ENCODE assay signal across 8 cellular contexts in the genomic region with DNA sequence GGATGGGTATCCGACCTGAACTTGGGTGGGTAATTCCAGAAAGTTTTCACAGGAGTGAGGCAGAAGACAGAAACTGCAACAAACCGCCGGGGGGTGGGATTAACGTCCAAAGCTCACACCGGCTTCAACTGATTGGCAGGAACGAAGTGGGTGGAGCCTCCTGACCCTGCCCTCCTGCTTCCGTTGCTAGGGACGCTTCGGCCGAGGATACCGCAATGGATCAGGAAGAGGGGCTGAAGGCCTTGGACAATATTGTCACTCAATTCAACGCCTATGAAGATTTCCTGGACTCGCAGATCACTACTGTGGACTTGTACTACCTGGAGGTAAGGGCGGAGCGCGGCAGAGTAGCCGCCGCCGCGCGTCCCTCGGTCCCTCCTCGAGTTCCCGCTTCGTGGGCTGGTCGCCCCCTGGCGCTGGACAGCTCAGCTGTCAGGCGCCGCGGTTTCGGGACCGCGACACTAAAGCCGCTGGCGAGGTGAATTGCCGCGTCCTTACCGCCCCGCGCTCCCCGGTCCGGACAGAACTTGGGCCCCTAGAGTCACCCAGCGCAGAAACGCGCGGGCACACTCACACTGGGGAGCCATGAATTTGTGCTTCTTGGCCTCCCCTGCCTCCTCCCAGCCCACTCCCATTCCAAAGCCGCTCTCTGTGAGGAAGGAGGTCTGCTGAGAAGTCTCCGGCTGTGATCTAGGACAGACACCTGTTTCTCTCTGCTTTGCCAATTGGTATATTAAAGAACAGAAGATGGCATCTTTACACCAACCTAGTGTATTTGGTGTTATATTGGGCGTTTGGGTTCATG.
DNase-seq lines count a peak whose midpoint lies in the region; ATAC-seq and TF ChIP-seq lines count a peak whose summit lies in the region.

Gene CFAP299, plus strand, starts transcription at position 177 of the 805 bp plus-strand sequence.

- DNase-seq in GM13976 (ENCODE audit: low spot score) (peak; percentile 73), NCI-H146 (lab: John Stamatoyannopoulos, UW) (peak; percentile 92), UCSD-AML1 (lab: John Stamatoyannopoulos, UW; ENCODE audit: unreplicated experiment) (peak; percentile 61), cardiac fibroblast (ENCODE audit: low read depth in 2 of 2) (peak; percentile 88 to 91), inferior parietal cortex (ENCODE audit: extremely low spot score) (peak; percentile 49), AML-193 (lab: John Stamatoyannopoulos, UW) (no peak)
- peak; percentile 44 to 74 for DNase-seq in stimulated activated CD4-positive, alpha-beta T cell treated with anti-CD3 and anti-CD28 coated beads, Interleukin-12 subunit alpha, Interleukin-12 subunit beta, amount 100 ng/mL, for 24 hours (ENCODE audit: low read depth in 2 of 2)

- TF ChIP-seq CTCF in GM13976 (IDR thresholded peaks at IDR 0.05; ENCODE audit: borderline replicate concordance, control extremely low read depth, extremely low read depth, insufficient read depth, missing control alignments) (no peak), cardiac fibroblast (IDR thresholded peaks at IDR 0.05; ENCODE audit: low read depth, low read length) (peak; percentile 49)

- peak; percentile 98 for ATAC-seq in HG02798 (IDR thresholded peaks at IDR 0.05; ENCODE audit: poor library complexity, unreplicated experiment)

- in situ Hi-C loops in GM13976 (cut with MboI; ENCODE audit: low sequenced_read_pairs, unreplicated experiment): no loop called here

- peak within 1 kb of the TSS; percentile 67 to 69 for H3K4me3 ChIP-seq in cardiac fibroblast (replicated peaks in 1 of 2; ENCODE audit: low read depth in 2 of 2, low read length in 2 of 2)

Comparison
In these comparisons a context has a peak if more than half of its experiments do, and no peak if none do; other contexts are left out.
1. DNase-seq: peak in GM13976 (single experiment), NCI-H146 (single experiment), UCSD-AML1 (single experiment), cardiac fibroblast (2 of 2), inferior parietal cortex (single experiment) and stimulated activated CD4-positive, alpha-beta T cell treated with anti-CD3 and anti-CD28 coated beads, Interleukin-12 subunit alpha, Interleukin-12 subunit beta, amount 100 ng/mL, for 24 hours (2 of 2); none in AML-193 (0 of 2).